8 cellular contexts compared by ENCODE assay signal in genomic region chr20:1184638-1185315, GRCh38. TPM values are rescaled to one million over a fixed set of nuclear protein-coding genes. Genes with fewer than 3 reads are reported as not detected.
A peak's percentile ranks its signal among the peaks of the same experiment; 100 is the strongest.
DNase-seq lines count a peak whose midpoint lies in the region; ATAC-seq, FAIRE-seq and TF ChIP-seq lines count a peak whose summit lies in the region.

TSS of gene TMEM74B (minus strand) at chr20:1184981. CDS start at chr20:1183801, 1,180 bp downstream.

- ATAC-seq in RWPE2 (ENCODE audit: low read depth) (peak; percentile 26), GM18861 (IDR thresholded peaks at IDR 0.05; ENCODE audit: unreplicated experiment) (no peak), omental fat pad (ENCODE audit: low FRiP score) (no peak)

- FAIRE-seq in GM19239 (lab: Jason Lieb, UNC), result no peak

- no peaks in the 10 kb centered on the region for H3K4me1 ChIP-seq in RWPE2 (ENCODE audit: insufficient read depth, poor library complexity, severe bottlenecking)

- H3K27ac ChIP-seq in RWPE2 (ENCODE audit: poor library complexity, severe bottlenecking), result no peak within 1 kb of the TSS

- DNase-seq in GM13976 (ENCODE audit: low spot score), result peak; percentile 49
- DNase-seq in RWPE2 (ENCODE audit: low spot score), result no peak
- DNase-seq in fibroblast of the aortic adventitia (ENCODE audit: low read depth), result no peak
- no peak for DNase-seq in retinal pigment epithelial cell (ENCODE audit: low read depth)
- no peak for DNase-seq in omental fat pad (ENCODE audit: low spot score)
- DNase-seq in GM19239 (ENCODE audit: insufficient read length, low spot score), result no peak
- DNase-seq in inferior parietal cortex (ENCODE audit: extremely low spot score), result no peak

- TF ChIP-seq CTCF in GM13976 (IDR thresholded peaks at IDR 0.05; ENCODE audit: borderline replicate concordance, control extremely low read depth, extremely low read depth, insufficient read depth, missing control alignments) (no peak), RWPE2 (IDR thresholded peaks at IDR 0.05; ENCODE audit: poor library complexity, severe bottlenecking) (no peak), fibroblast of the aortic adventitia (IDR thresholded peaks at IDR 0.05; ENCODE audit: insufficient read depth, low read length) (no peak), retinal pigment epithelial cell (conservative IDR thresholded peaks at IDR 0.05; ENCODE audit: low read depth, low read length) (no peak), omental fat pad (IDR thresholded peaks at IDR 0.05) (no peak)

- in situ Hi-C loops in GM13976 (cut with MboI; ENCODE audit: low sequenced_read_pairs, unreplicated experiment), result loop anchor here (25.0 kb wide), 1 partner anchor 372 kb away; no protein-coding TSS in a partner anchor

- peak within 1 kb of the TSS; percentile 26 for H3K4me3 ChIP-seq in RWPE2 (ENCODE audit: severe bottlenecking)
- peak within 1 kb of the TSS; percentile 44 for H3K4me3 ChIP-seq in fibroblast of the aortic adventitia (ENCODE audit: low read depth, low read length)
- H3K4me3 ChIP-seq in retinal pigment epithelial cell (ENCODE audit: low read length), result peak within 1 kb of the TSS; percentile 33

- H3K9me3 ChIP-seq in RWPE2 (ENCODE audit: severe bottlenecking), result no peaks in the 10 kb centered on the region

- H3K36me3 ChIP-seq in RWPE2 (ENCODE audit: low read depth), result no peaks in the 10 kb centered on the region

- H3K27me3 ChIP-seq in RWPE2 (ENCODE audit: insufficient read depth, poor library complexity, severe bottlenecking), result peaks cover 36% of the 10 kb centered on the region

RNA-seq across cellular contexts. Expression of gene TMEM74B, which starts in this region (rescaled TPM):
- total RNA-seq in fibroblast of the aortic adventitia (ENCODE audit: low replicate concordance) (not detected in 2 replicates), omental fat pad (1 to 10 TPM in 2 of 4 donors, not detected in 2; 1.7 to 2.8 TPM)
